Comparison of ENCODE assay signal across 20 cellular contexts in the genomic region with DNA sequence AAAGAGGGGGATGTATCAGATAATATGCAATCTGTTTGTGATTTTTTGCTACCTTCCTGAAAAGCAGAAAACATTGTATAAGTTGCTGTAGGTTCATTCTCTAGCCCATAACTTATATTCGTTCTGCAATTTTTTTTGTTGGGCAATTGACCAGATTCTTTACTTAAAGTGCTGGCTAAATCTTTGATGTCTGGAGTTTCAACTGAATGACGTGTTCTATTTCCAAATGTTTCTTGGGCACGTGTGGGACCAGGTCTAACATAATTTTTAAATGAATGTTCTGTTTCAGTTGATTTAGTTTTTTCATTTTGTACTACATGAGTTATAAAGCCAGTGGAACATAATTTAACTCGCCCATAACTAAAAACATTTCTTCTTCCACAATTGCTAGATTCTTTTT. TPM values are rescaled to one million over a fixed set of nuclear protein-coding genes. Genes with fewer than 3 reads are reported as not detected.
A peak's percentile ranks its signal among the peaks of the same experiment; 100 is the strongest.
DNase-seq lines count a peak whose midpoint lies in the region; ATAC-seq and TF ChIP-seq lines count a peak whose summit lies in the region.
"Had no signal": no experiment of that assay in that cellular context is flagged by ENCODE, and none has a peak within 500 bp of the region (broad histone marks: within the 10 kb centered on the region; RNA-seq: fewer than 3 reads in every experiment).

No MANE protein-coding gene starts in this region.

- H3K18ac ChIP-seq in IMR-90 (ENCODE audit: low read depth, low read length) (no peak overlapping the region), mesenchymal stem cell (ENCODE audit: low read depth in 1 of 2, low read length in 2 of 2) (no peak overlapping the region)

- no peak overlapping the region for H4K5ac ChIP-seq in IMR-90 (ENCODE audit: low read depth, low read length)

- no peak overlapping the region for H2BK12ac ChIP-seq in mesenchymal stem cell (ENCODE audit: low read length in 2 of 2)

- no peak for TF ChIP-seq POLR2A in IMR-90 (IDR thresholded peaks at IDR 0.05; ENCODE audit: low read depth, low read length)

- H3K79me2 ChIP-seq in GM23248 (ENCODE audit: insufficient read depth) = peaks cover 28% of the 10 kb centered on the region; the same call in 1 of the 2 replicates

- intact Hi-C loops in IMR-90 (cut with micrococcal nuclease) (no loop called here), dorsolateral prefrontal cortex (cut with DNase I) (no loop called here), lower lobe of right lung (cut with DNase I) (no loop called here)

- H3K4me3 Mint-ChIP-seq in immature natural killer cell (no peak overlapping the region), T-helper 17 cell (no peak overlapping the region)
- H3K4me3 Mint-ChIP-seq: CD8-positive, alpha-beta T cell had no signal

- H3K27me3 Mint-ChIP-seq in immature natural killer cell (ENCODE audit: low read depth in 3 of 3) (peaks cover 6 to 10% (median 8%) of the 10 kb centered on the region in 3 donors), T-helper 17 cell (no peaks in the 10 kb centered on the region)

- in situ Hi-C loops in GM23248 (cut with MboI) = no loop called here
- in situ Hi-C loops in IMR-90 (cut with MboI; ENCODE audit: low sequenced_read_pairs) = no loop called here

- dilution Hi-C loops in IMR-90 (cut with HindIII; ENCODE audit: low sequenced_read_pairs, unreplicated experiment) = no loop called here

- H3K14ac ChIP-seq in IMR-90 (replicated peaks; ENCODE audit: low read depth, low read length) (no peak overlapping the region), mesenchymal stem cell (ENCODE audit: low read length in 2 of 2) (no peak overlapping the region)

- H4K20me1 ChIP-seq in GM23248 (ENCODE audit: insufficient read depth) = no peaks in the 10 kb centered on the region
- no peaks in the 10 kb centered on the region for H4K20me1 ChIP-seq in IMR-90 (ENCODE audit: insufficient read depth, low read length)
- H4K20me1 ChIP-seq: BLaER1 treated with 17β-estradiol and CSF1 and Interleukin-3, amounts not matched to agents 10 nM and 100 nM had no signal

- peak overlapping the region; percentile 63 for H3K27ac ChIP-seq in GM23248
- H3K27ac ChIP-seq in IMR-90 (ENCODE audit: insufficient read depth, low read length) = no peak overlapping the region
- H3K27ac ChIP-seq in dorsolateral prefrontal cortex = peak overlapping the region; percentile 45 to 97 (median 89)
- no peak overlapping the region for H3K27ac ChIP-seq in mesenchymal stem cell (ENCODE audit: low read length, poor library complexity, severe bottlenecking)
- no peak overlapping the region for H3K27ac ChIP-seq in lower lobe of right lung
- H3K27ac ChIP-seq: BLaER1 treated with 17β-estradiol and CSF1 and Interleukin-3, amounts not matched to agents 10 nM and 100 nM; KMS-11; SJCRH30 had no signal

- H3K9ac ChIP-seq in GM23248 = no peak overlapping the region
- H3K9ac ChIP-seq in IMR-90 (ENCODE audit: low read depth, low read length) = no peak overlapping the region
- H3K9ac ChIP-seq in mesenchymal stem cell (ENCODE audit: low read length) = peak overlapping the region; percentile 93
- H3K9ac ChIP-seq: BLaER1 treated with 17β-estradiol and CSF1 and Interleukin-3, amounts not matched to agents 10 nM and 100 nM; KMS-11 had no signal

- H2BK20ac ChIP-seq in IMR-90 (ENCODE audit: low read depth, low read length) = no peak overlapping the region

- H3K79me1 ChIP-seq in IMR-90 (ENCODE audit: low read depth in 1 of 2, low read length in 2 of 2) (peaks cover 13 to 38% of the 10 kb centered on the region in 2 experiments; a peak in 3 of 4 replicates), mesenchymal stem cell (replicated peaks; ENCODE audit: low read length, poor library complexity, severe bottlenecking) (peaks cover 7% of the 10 kb centered on the region)

- peak overlapping the region; percentile 27 for H3K4me2 ChIP-seq in GM23248 (ENCODE audit: unreplicated experiment)
- H3K4me2 ChIP-seq in IMR-90 (ENCODE audit: low read depth, low read length) = no peak overlapping the region
- H3K4me2 ChIP-seq in mesenchymal stem cell (ENCODE audit: low read length, poor library complexity, severe bottlenecking) = no peak overlapping the region
- H3K4me2 ChIP-seq: BLaER1 treated with 17β-estradiol and CSF1 and Interleukin-3, amounts not matched to agents 10 nM and 100 nM; KMS-11 had no signal

- no peak overlapping the region for H3K56ac ChIP-seq in IMR-90 (ENCODE audit: extremely low read depth, insufficient read depth, low read length)

- no peak overlapping the region for H3K4ac ChIP-seq in IMR-90 (ENCODE audit: low read depth, low read length)
- H3K4ac ChIP-seq in mesenchymal stem cell (ENCODE audit: low read depth in 1 of 2, low read length in 2 of 2) = no peak overlapping the region

- H3K27ac Mint-ChIP-seq in immature natural killer cell (no peak overlapping the region), T-helper 17 cell (no peak overlapping the region)
- H3K27ac Mint-ChIP-seq: CD8-positive, alpha-beta T cell had no signal

- no peak overlapping the region for H4K91ac ChIP-seq in IMR-90 (ENCODE audit: insufficient read depth, low read depth, low read length)
- no peak overlapping the region for H4K91ac ChIP-seq in mesenchymal stem cell (ENCODE audit: low read length)

- BruUV-seq in IMR-90 (replicated peaks; lab: Mats Ljungman, UMichigan) = no TSS peak

- POLR2A ChIA-PET in IMR-90 (lab: Charles Lee; ENCODE audit: unreplicated experiment) = no interaction called here

- no peak overlapping the region for H2AK9ac ChIP-seq in IMR-90 (replicated peaks; ENCODE audit: low read depth, low read length, poor library complexity)

- TF ChIP-seq CTCF in IMR-90 (conservative IDR thresholded peaks at IDR 0.05; ENCODE audit: low read depth, low read length) (no peak), dorsolateral prefrontal cortex (IDR thresholded peaks at IDR 0.05 in 54 of 56, conservative IDR thresholded peaks at IDR 0.05 in 2 of 56; ENCODE audit: low read depth in 1 of 56, partially characterized antibody in 56 of 56) (no peak), lower lobe of right lung (IDR thresholded peaks at IDR 0.05) (no peak)

- H3K36me3 Mint-ChIP-seq in immature natural killer cell (peaks cover 0 to 4% (median 3%) of the 10 kb centered on the region in 3 donors), T-helper 17 cell (ENCODE audit: low read depth) (no peaks in the 10 kb centered on the region)

- CTCF ChIA-PET in IMR-90 (lab: Yijun Ruan, JAX) = no interaction called here

- H3K4me3 ChIP-seq in GM23248 (no peak overlapping the region), IMR-90 (ENCODE audit: insufficient read depth, low read depth, low read length) (no peak overlapping the region), dorsolateral prefrontal cortex (peak overlapping the region in 16 of 59 donors; percentile 1 to 82 (median 24)), mesenchymal stem cell (ENCODE audit: insufficient read depth in 1 of 2, low read depth in 1 of 2, low read length in 2 of 2) (peak overlapping the region in 1 of 2 experiments; percentile 17), lower lobe of right lung (no peak overlapping the region)
- H3K4me3 ChIP-seq: BLaER1 treated with 17β-estradiol and CSF1 and Interleukin-3, amounts not matched to agents 10 nM and 100 nM; SJCRH30 had no signal

- H3K23ac ChIP-seq in IMR-90 (ENCODE audit: low read depth, low read length) = no peak overlapping the region
- no peak overlapping the region for H3K23ac ChIP-seq in mesenchymal stem cell (ENCODE audit: low read length in 2 of 2)

- DNase-seq in GM23248 (peak; percentile 69), IMR-90 (peak; percentile 21), dorsolateral prefrontal cortex (no peak), mesenchymal stem cell (no peak), immature natural killer cell (no peak), lower lobe of right lung (no peak), T-helper 17 cell (no peak), AG08395 (ENCODE audit: low spot score) (no peak)
- DNase-seq: CD8-positive, alpha-beta T cell; DND-41; GOT3; MV-4-11; NCI-H1694 treated with DMSO at 0.1 percent for 48 hours; NCI-H2081 treated with DMSO at 0.1 percent for 48 hours; NCI-H2171 treated with DMSO at 0.1 percent for 48 hours; NCI-H524 treated with DMSO at 0.1 percent for 48 hours; OCI-M1; SJCRH30 had no signal

- peaks cover 4% of the 10 kb centered on the region for H3K9me1 ChIP-seq in IMR-90 (ENCODE audit: insufficient read depth, low read length)

- H3F3A ChIP-seq in GM23248 (ENCODE audit: insufficient read depth) = peaks cover 54% of the 10 kb centered on the region

- H4K8ac ChIP-seq in IMR-90 (ENCODE audit: low read depth in 2 of 2, low read length in 2 of 2) (no peak overlapping the region), mesenchymal stem cell (ENCODE audit: low read length) (no peak overlapping the region)

- H3K4me1 Mint-ChIP-seq in immature natural killer cell (peaks cover 22 to 62% of the 10 kb centered on the region in 2 donors), T-helper 17 cell (peaks cover 42% of the 10 kb centered on the region)

- H2BK120ac ChIP-seq in IMR-90 (ENCODE audit: low read depth, low read length) (no peak overlapping the region), mesenchymal stem cell (ENCODE audit: low read depth, low read length) (no peak overlapping the region)

- H2AFZ ChIP-seq in GM23248 = no peak overlapping the region
- H2AFZ ChIP-seq in IMR-90 (replicated peaks; ENCODE audit: low read length, poor library complexity) = no peak overlapping the region
- no peak overlapping the region for H2AFZ ChIP-seq in mesenchymal stem cell (ENCODE audit: low read depth, low read length)

- H2AK5ac ChIP-seq in IMR-90 (ENCODE audit: low read depth, low read length) = no peak overlapping the region
- H2AK5ac ChIP-seq in mesenchymal stem cell (ENCODE audit: low read length, severe bottlenecking) = no peak overlapping the region

- no peak for TF ChIP-seq RAD21 in IMR-90 (IDR thresholded peaks at IDR 0.05; ENCODE audit: low read length)

- no peak overlapping the region for H2BK5ac ChIP-seq in IMR-90 (ENCODE audit: low read depth, low read length, poor library complexity, severe bottlenecking)
- H2BK5ac ChIP-seq in mesenchymal stem cell (ENCODE audit: low read depth, low read length, poor library complexity, severe bottlenecking) = no peak overlapping the region

- 24 to 31% methylated on average over 4 of the region's 4 CpGs for WGBS in GM23248 (ENCODE audit: low coverage in 1 of 2, low lambda C conversion rate in 2 of 2, missing lambda C conversion rate in 2 of 2), 2 experiments
- no CpG with 5 or more reads among the region's 4 CpGs for WGBS in IMR-90 (ENCODE audit: extremely low coverage in 2 of 2, insufficient read length in 1 of 2), 2 experiments
- 95% methylated on average over 4 of the region's 4 CpGs for WGBS in mesenchymal stem cell

- H3K9me3 Mint-ChIP-seq in immature natural killer cell = no peaks in the 10 kb centered on the region
- H3K9me3 Mint-ChIP-seq: CD8-positive, alpha-beta T cell had no signal

- H3K36me3 ChIP-seq in GM23248 (ENCODE audit: low read depth) (no peaks in the 10 kb centered on the region; the same call in 1 of the 2 replicates), IMR-90 (ENCODE audit: control insufficient read depth, insufficient read depth, low read length) (no peaks in the 10 kb centered on the region), mesenchymal stem cell (ENCODE audit: control insufficient read depth in 1 of 2, insufficient read depth in 2 of 2, low read depth in 1 of 2, low read length in 2 of 2) (peaks cover 0 to 13% of the 10 kb centered on the region in 2 experiments), lower lobe of right lung (no peaks in the 10 kb centered on the region)

- H2BK15ac ChIP-seq in IMR-90 (ENCODE audit: low read depth, low read length) (no peak overlapping the region), mesenchymal stem cell (ENCODE audit: low read depth, poor library complexity, severe bottlenecking) (no peak overlapping the region)

- ATAC-seq in IMR-90 (ENCODE audit: low read depth) (no peak), lower lobe of right lung (no peak), T-helper 17 cell (no peak)
- ATAC-seq: CD8-positive, alpha-beta T cell had no signal

- no peaks in the 10 kb centered on the region for H3K27me3 ChIP-seq in GM23248 (replicated peaks; ENCODE audit: insufficient read depth)
- H3K27me3 ChIP-seq in IMR-90 (ENCODE audit: control insufficient read depth, insufficient read depth, low read length) = no peaks in the 10 kb centered on the region
- no peaks in the 10 kb centered on the region for H3K27me3 ChIP-seq in dorsolateral prefrontal cortex
- H3K27me3 ChIP-seq in mesenchymal stem cell (ENCODE audit: control insufficient read depth in 1 of 2, insufficient read depth in 1 of 2, low read length in 2 of 2) = no peaks in the 10 kb centered on the region
- H3K27me3 ChIP-seq in lower lobe of right lung (ENCODE audit: low read depth) = no peaks in the 10 kb centered on the region
- H3K27me3 ChIP-seq: SJCRH30 had no signal

- H3K4me1 ChIP-seq in GM23248 (ENCODE audit: insufficient read depth) = peaks cover 66% of the 10 kb centered on the region
- H3K4me1 ChIP-seq in IMR-90 (ENCODE audit: control insufficient read depth, insufficient read depth, low read length) = peaks cover 10% of the 10 kb centered on the region
- peaks cover 7% of the 10 kb centered on the region for H3K4me1 ChIP-seq in mesenchymal stem cell (ENCODE audit: control insufficient read depth, insufficient read depth, low read depth, low read length)
- H3K4me1 ChIP-seq in lower lobe of right lung = peaks cover 54% of the 10 kb centered on the region

- H3K9me3 ChIP-seq in GM23248 (ENCODE audit: low read depth) (no peaks in the 10 kb centered on the region), IMR-90 (ENCODE audit: control insufficient read depth, insufficient read depth, low read length) (no peaks in the 10 kb centered on the region), mesenchymal stem cell (ENCODE audit: control insufficient read depth, low read length) (no peaks in the 10 kb centered on the region), lower lobe of right lung (no peaks in the 10 kb centered on the region), T-helper 17 cell (ENCODE audit: control insufficient read depth, low read length, poor library complexity, severe bottlenecking) (no peaks in the 10 kb centered on the region)
- H3K9me3 ChIP-seq: SJCRH30 had no signal

- no peaks in the 10 kb centered on the region for H3K9me2 ChIP-seq in GM23248 (ENCODE audit: insufficient read depth)

RNA-seq across cellular contexts. Expression of a gene that starts 3.8 kb away (rescaled TPM):
- total RNA-seq in GM23248 (2014; rRNA removed; shearing (Covaris generic)) = 12.3 and 19.9 TPM in 2 replicates
- polyA plus RNA-seq in GM23248 (2016; fragmentation: Nextera tagmentation; extraction: Ambion mirVana) (7.3 and 10.8 TPM in 2 replicates), IMR-90 (2012; rRNA removed) (5.1 and 5.6 TPM in 2 replicates), immature natural killer cell (10 to 100 TPM in 1 of 3 donors, 1 to 10 TPM in 1, under 1 TPM in 1; 0.38 to 12.9 (median 6.3) TPM)
- total RNA-seq in IMR-90 (2012; rRNA removed) (14.7 and 16.9 TPM in 2 replicates), dorsolateral prefrontal cortex (10 to 100 TPM; 31.8 to 59.8 (median 43.1) TPM), lower lobe of right lung (27.2 TPM), T-helper 17 cell (10 to 100 TPM; 16.5 to 22.0 TPM)
- 1.5 and 2.0 TPM in 2 replicates for polyA plus RNA-seq in IMR-90 (2012; cell fraction: cytosol; rRNA removed)
- 5.1 and 14.7 TPM in 2 replicates for polyA plus RNA-seq in IMR-90 (2012; cell fraction: nucleus; rRNA removed; ENCODE audit: low replicate concordance)
- 5.1 TPM for polyA plus RNA-seq in mesenchymal stem cell (2013, experiment 1 of 2)
- polyA plus RNA-seq in mesenchymal stem cell (2013, experiment 2 of 2) = 4.6 TPM

RNA-seq across cellular contexts. Expression of a gene that starts 16.3 kb away (rescaled TPM):
- total RNA-seq in GM23248 (2014; rRNA removed; shearing (Covaris generic)) = 5.7 and 7.3 TPM in 2 replicates
- polyA plus RNA-seq in GM23248 (2016; fragmentation: Nextera tagmentation; extraction: Ambion mirVana) (18.0 and 19.3 TPM in 2 replicates), IMR-90 (2012; rRNA removed) (17.4 and 24.0 TPM in 2 replicates), immature natural killer cell (10 to 100 TPM; 14.1 to 19.6 (median 15.4) TPM)
- total RNA-seq in IMR-90 (2012; rRNA removed) (4.1 and 6.9 TPM in 2 replicates), dorsolateral prefrontal cortex (10 to 100 TPM; 20.7 to 52.4 (median 34.3) TPM), lower lobe of right lung (19.7 TPM), T-helper 17 cell (10 to 100 TPM; 11.3 to 16.1 TPM)
- polyA plus RNA-seq in IMR-90 (2012; cell fraction: cytosol; rRNA removed) = 4.5 and 5.8 TPM in 2 replicates
- 1.8 and 13.7 TPM in 2 replicates for polyA plus RNA-seq in IMR-90 (2012; cell fraction: nucleus; rRNA removed; ENCODE audit: low replicate concordance)
- polyA plus RNA-seq in mesenchymal stem cell (2013, experiment 1 of 2) = 13.6 TPM
- polyA plus RNA-seq in mesenchymal stem cell (2013, experiment 2 of 2) = 14.3 TPM

RNA-seq across cellular contexts. Expression of a gene that starts 21.9 kb away (rescaled TPM):
- total RNA-seq in GM23248 (2014; rRNA removed; shearing (Covaris generic)) = 2.8 and 5.3 TPM in 2 replicates
- polyA plus RNA-seq in GM23248 (2016; fragmentation: Nextera tagmentation; extraction: Ambion mirVana) = 1.0 TPM in 2 replicates
- 0.28 and 0.54 TPM in 2 replicates for total RNA-seq in IMR-90 (2012; rRNA removed)
- 0.15 and 0.36 TPM in 2 replicates for polyA plus RNA-seq in IMR-90 (2012; rRNA removed)
- polyA plus RNA-seq in IMR-90 (2012; cell fraction: cytosol; rRNA removed) = 0.11 and 0.13 TPM in 2 replicates
- polyA plus RNA-seq in IMR-90 (2012; cell fraction: nucleus; rRNA removed; ENCODE audit: low replicate concordance) = 0.09 and 0.34 TPM in 2 replicates
- total RNA-seq in dorsolateral prefrontal cortex = 10 to 100 TPM in 27 of 120 experiments, 1 to 10 TPM in 93; 3.8 to 18.1 (median 7.8) TPM
- 0.64 TPM for polyA plus RNA-seq in mesenchymal stem cell (2013, experiment 1 of 2)
- polyA plus RNA-seq in mesenchymal stem cell (2013, experiment 2 of 2) = 0.34 TPM
- polyA plus RNA-seq in immature natural killer cell = under 1 TPM in 1 of 3 donors, not detected in 2; 0.58 TPM
- 4.7 TPM for total RNA-seq in lower lobe of right lung
- total RNA-seq in T-helper 17 cell = under 1 TPM; 0.20 to 0.76 TPM
- total RNA-seq: CD8-positive, alpha-beta T cell; SJCRH30 had no signal

RNA-seq across cellular contexts. Expression of a gene that starts 44.8 kb away (rescaled TPM):
- 18.6 and 40.6 TPM in 2 replicates for total RNA-seq in GM23248 (2014; rRNA removed; shearing (Covaris generic))
- polyA plus RNA-seq in GM23248 (2016; fragmentation: Nextera tagmentation; extraction: Ambion mirVana) (50.2 and 55.0 TPM in 2 replicates), IMR-90 (2012; rRNA removed) (63.6 and 73.9 TPM in 2 replicates), immature natural killer cell (10 to 100 TPM; 32.6 to 64.5 (median 57.4) TPM)
- total RNA-seq in IMR-90 (2012; rRNA removed) (69.4 and 70.1 TPM in 2 replicates), dorsolateral prefrontal cortex (10 to 100 TPM; 25.4 to 55.5 (median 38.0) TPM), lower lobe of right lung (30.4 TPM), T-helper 17 cell (10 to 100 TPM; 22.9 to 25.9 TPM)
- polyA plus RNA-seq in IMR-90 (2012; cell fraction: cytosol; rRNA removed) = 54.6 and 57.1 TPM in 2 replicates
- polyA plus RNA-seq in IMR-90 (2012; cell fraction: nucleus; rRNA removed; ENCODE audit: low replicate concordance) = 33.1 and 55.7 TPM in 2 replicates
- polyA plus RNA-seq in mesenchymal stem cell (2013, experiment 1 of 2) = 35.8 TPM
- 30.3 TPM for polyA plus RNA-seq in mesenchymal stem cell (2013, experiment 2 of 2)

Comparison
In these comparisons a context has a peak if more than half of its experiments do, and no peak if none do; other contexts are left out.
1. DNase-seq: peak in GM23248 (single experiment) and IMR-90 (single experiment); none in dorsolateral prefrontal cortex (0 of 10), mesenchymal stem cell (single experiment), immature natural killer cell (0 of 3), lower lobe of right lung (single experiment), T-helper 17 cell (0 of 3) and AG08395 (single experiment).
2. H3K27ac ChIP-seq: peak in GM23248 (single experiment) and dorsolateral prefrontal cortex (59 of 59); none in IMR-90 (single experiment), mesenchymal stem cell (single experiment) and lower lobe of right lung (single experiment).